14 cellular contexts compared by ENCODE assay signal in genomic region chr14:35932136-35932535, GRCh38.
DNase-seq lines count a peak whose midpoint lies in the region; ATAC-seq lines count a peak whose summit lies in the region.
"Had no signal": no experiment of that assay in that cellular context is flagged by ENCODE, and none has a peak within 500 bp of the region (broad histone marks: within the 10 kb centered on the region; RNA-seq: fewer than 3 reads in every experiment).

No MANE protein-coding gene starts in this region.

- no peak for DNase-seq in activated T-cell treated with anti-CD3 and anti-CD28 coated beads, Interleukin-2, amount 50 U/mL, for 24 hours
- no peak for DNase-seq in activated T-cell treated with anti-CD3 and anti-CD28 coated beads, Interleukin-2, amount 50 U/mL, for 4 hours
- no peak for DNase-seq in Jurkat, Clone E6-1 (ENCODE audit: low read depth, low spot score)
- no peak for DNase-seq in naive thymus-derived CD4-positive, alpha-beta T cell
- DNase-seq in posterior cingulate gyrus (no peak), OCI-M1 (lab: John Stamatoyannopoulos, UW) (no peak)
- DNase-seq: activated B cell treated with CpG ODN at 0.5 μM for 24 hours; activated effector memory CD4-positive, alpha-beta T cell treated with Interleukin-2 at 50 U/mL for 16 hours; islet precursor cell had no signal

- H3K36me3 Mint-ChIP-seq in activated T-cell treated with anti-CD3 and anti-CD28 coated beads, Interleukin-2, amount 50 U/mL, for 24 hours (ENCODE audit: low read depth) = no peaks in the 10 kb centered on the region
- H3K36me3 Mint-ChIP-seq in activated T-cell treated with anti-CD3 and anti-CD28 coated beads, Interleukin-2, amount 50 U/mL, for 4 hours (ENCODE audit: insufficient read depth) = no peaks in the 10 kb centered on the region
- H3K36me3 Mint-ChIP-seq in naive thymus-derived CD4-positive, alpha-beta T cell = peaks cover 0 to 4% (median 0%) of the 10 kb centered on the region in 5 donors

- peak overlapping the region; percentile 57 for H3K27ac ChIP-seq in naive thymus-derived CD4-positive, alpha-beta T cell (ENCODE audit: low read depth, low read length)
- H3K27ac ChIP-seq: gastroesophageal sphincter, prostate gland, SJSA1 had no signal

- no peaks in the 10 kb centered on the region for H3K36me3 ChIP-seq in naive thymus-derived CD4-positive, alpha-beta T cell (ENCODE audit: control insufficient read depth in 2 of 3, insufficient read depth in 3 of 3, low read length in 3 of 3)
- H3K36me3 ChIP-seq: gastroesophageal sphincter, prostate gland, SJSA1 had no signal

- peaks cover 47% of the 10 kb centered on the region for H3K4me1 Mint-ChIP-seq in activated T-cell treated with anti-CD3 and anti-CD28 coated beads, Interleukin-2, amount 50 U/mL, for 24 hours (ENCODE audit: low read depth)
- peaks cover 22% of the 10 kb centered on the region for H3K4me1 Mint-ChIP-seq in activated T-cell treated with anti-CD3 and anti-CD28 coated beads, Interleukin-2, amount 50 U/mL, for 4 hours (ENCODE audit: low read depth)
- peaks cover 6 to 50% (median 30%) of the 10 kb centered on the region in 7 donors for H3K4me1 Mint-ChIP-seq in naive thymus-derived CD4-positive, alpha-beta T cell

- no peaks in the 10 kb centered on the region for H3K27me3 Mint-ChIP-seq in activated T-cell treated with anti-CD3 and anti-CD28 coated beads, Interleukin-2, amount 50 U/mL, for 24 hours
- peaks cover under 1% of the 10 kb centered on the region for H3K27me3 Mint-ChIP-seq in activated T-cell treated with anti-CD3 and anti-CD28 coated beads, Interleukin-2, amount 50 U/mL, for 4 hours (ENCODE audit: low read depth)
- H3K27me3 Mint-ChIP-seq in naive thymus-derived CD4-positive, alpha-beta T cell = peaks cover 0 to 20% (median 0%) of the 10 kb centered on the region in 5 donors
- H3K27me3 Mint-ChIP-seq: activated B cell treated with CpG ODN at 0.5 μM for 24 hours had no signal

- H3K9me3 ChIP-seq in naive thymus-derived CD4-positive, alpha-beta T cell (ENCODE audit: control insufficient read depth in 2 of 3, low read length in 3 of 3) = no peaks in the 10 kb centered on the region
- H3K9me3 ChIP-seq: gastroesophageal sphincter, prostate gland, SJSA1 had no signal

- no peaks in the 10 kb centered on the region for H3K27me3 ChIP-seq in naive thymus-derived CD4-positive, alpha-beta T cell (ENCODE audit: control insufficient read depth in 2 of 2, insufficient read depth in 2 of 2, low read length in 2 of 2)
- H3K27me3 ChIP-seq: gastroesophageal sphincter, SJSA1 had no signal

- POLR2A ChIA-PET in naive thymus-derived CD4-positive, alpha-beta T cell (lab: Charles Lee) = no interaction called here

- peaks cover 0 to 10% of the 10 kb centered on the region in 2 donors for H3K4me1 ChIP-seq in naive thymus-derived CD4-positive, alpha-beta T cell (ENCODE audit: control insufficient read depth in 2 of 2, insufficient read depth in 2 of 2, low read length in 2 of 2)
- H3K4me1 ChIP-seq: gastroesophageal sphincter, prostate gland, SJSA1 had no signal

- intact Hi-C loops in naive thymus-derived CD4-positive, alpha-beta T cell (cut with micrococcal nuclease) = loop anchor here in 1 of 2 donors (2.0 kb wide), 2 partner anchors 105 to 389 kb away; partner anchors contain the start of genes BRMS1L and MBIP
- intact Hi-C loops in posterior cingulate gyrus (cut with DNase I) = no loop called here

- no peak for ATAC-seq in activated T-cell treated with anti-CD3 and anti-CD28 coated beads, Interleukin-2, amount 50 U/mL, for 4 hours
- ATAC-seq in GM21723 (IDR thresholded peaks at IDR 0.05; ENCODE audit: unreplicated experiment) (peak; percentile 28), GM21619 (IDR thresholded peaks at IDR 0.05; ENCODE audit: unreplicated experiment) (no peak)
- no peak for ATAC-seq in naive thymus-derived CD4-positive, alpha-beta T cell
- ATAC-seq: gastroesophageal sphincter had no signal

- H3K4me3 Mint-ChIP-seq in activated T-cell treated with anti-CD3 and anti-CD28 coated beads, Interleukin-2, amount 50 U/mL, for 24 hours = peak overlapping the region; percentile 63
- H3K4me3 Mint-ChIP-seq in activated T-cell treated with anti-CD3 and anti-CD28 coated beads, Interleukin-2, amount 50 U/mL, for 4 hours = no peak overlapping the region
- peak overlapping the region in 9 of 10 donors; percentile 80 to 94 (median 91) for H3K4me3 Mint-ChIP-seq in naive thymus-derived CD4-positive, alpha-beta T cell
- H3K4me3 Mint-ChIP-seq: activated B cell treated with CpG ODN at 0.5 μM for 24 hours had no signal

- peak overlapping the region; percentile 53 for H3K4me3 ChIP-seq in Jurkat, Clone E6-1 (ENCODE audit: low read length)
- peak overlapping the region; percentile 63 for H3K4me3 ChIP-seq in naive thymus-derived CD4-positive, alpha-beta T cell (ENCODE audit: low read length)
- H3K4me3 ChIP-seq: gastroesophageal sphincter, prostate gland, SJSA1 had no signal

- H3K9me3 Mint-ChIP-seq in activated T-cell treated with anti-CD3 and anti-CD28 coated beads, Interleukin-2, amount 50 U/mL, for 24 hours = peaks cover 1% of the 10 kb centered on the region
- no peaks in the 10 kb centered on the region for H3K9me3 Mint-ChIP-seq in activated T-cell treated with anti-CD3 and anti-CD28 coated beads, Interleukin-2, amount 50 U/mL, for 4 hours
- peaks cover 0 to 3% (median 0%) of the 10 kb centered on the region in 11 donors for H3K9me3 Mint-ChIP-seq in naive thymus-derived CD4-positive, alpha-beta T cell
- H3K9me3 Mint-ChIP-seq: activated B cell treated with CpG ODN at 0.5 μM for 24 hours had no signal

- CTCF ChIA-PET in naive thymus-derived CD4-positive, alpha-beta T cell (lab: Charles Lee) = interaction anchor here (0.6 kb wide), 1 partner anchor 137 kb away, joined by 3 read pairs; no protein-coding TSS in a partner anchor

- H3K27ac Mint-ChIP-seq in activated T-cell treated with anti-CD3 and anti-CD28 coated beads, Interleukin-2, amount 50 U/mL, for 24 hours = peak overlapping the region; percentile 85
- H3K27ac Mint-ChIP-seq in naive thymus-derived CD4-positive, alpha-beta T cell = peak overlapping the region in 8 of 9 donors; percentile 79 to 96 (median 92)
- H3K27ac Mint-ChIP-seq: activated B cell treated with CpG ODN at 0.5 μM for 24 hours had no signal
